In genomic region chrX:69085151-69085550, GRCh38 we compare ENCODE assay signal across 29 cellular contexts.
"Had no signal": no experiment of that assay in that cellular context is flagged by ENCODE, and none has a peak within 500 bp of the region (broad histone marks: within the 10 kb centered on the region; RNA-seq: fewer than 3 reads in every experiment).

No MANE protein-coding gene starts in this region.

- DNase-seq: activated B cell treated with CpG ODN at 0.5 μM for 24 hours; activated CD4-positive, alpha-beta T cell treated with anti-CD3 and anti-CD28 coated beads for 48 hours; activated CD4-positive, alpha-beta T cell treated with anti-CD3 and anti-CD28 coated beads, Interleukin-2, amount 50 U/mL, for 1 hour; activated CD4-positive, alpha-beta T cell treated with anti-CD3 and anti-CD28 coated beads, Interleukin-2, amount 50 U/mL, for 48 hours; activated CD8-positive, alpha-beta memory T cell treated with anti-CD3 and anti-CD28 coated beads for 24 hours; activated CD8-positive, alpha-beta T cell treated with anti-CD3 and anti-CD28 coated beads for 36 hours; activated gamma-delta T cell; activated naive CD4-positive, alpha-beta T cell; activated naive CD4-positive, alpha-beta T cell treated with anti-CD3 and anti-CD28 coated beads, Interleukin-2, amount 10 ng/mL, durations not matched to agents 7 days and 5 days; activated naive CD8-positive, alpha-beta T cell treated with anti-CD3 and anti-CD28 coated beads, Interleukin-2, amount 10 ng/mL, durations not matched to agents 7 days and 5 days; activated T-cell treated with anti-CD3 and anti-CD28 coated beads, Interleukin-2, amount 50 U/mL, for 1 hour; activated T-cell treated with anti-CD3 and anti-CD28 coated beads, Interleukin-2, amount 50 U/mL, for 48 hours; amniotic stem cell; anterior cingulate cortex; brain microvascular endothelial cell; dorsolateral prefrontal cortex; effector memory CD4-positive, alpha-beta T cell; endodermal cell; foreskin fibroblast; gastrocnemius medialis; glutamatergic neuron; heart left ventricle; T-helper 17 cell; T1000 had no signal

- H3K4me3 ChIP-seq: coronary artery, dorsolateral prefrontal cortex, gastrocnemius medialis, heart left ventricle had no signal

- ATAC-seq: activated CD4-positive, CD25-positive, alpha-beta regulatory T cell treated with anti-CD3 and anti-CD28 coated beads, Interleukin-2, amount 50 U/mL, for 24 hours; activated CD8-positive, alpha-beta T cell treated with anti-CD3 and anti-CD28 coated beads for 36 hours; activated naive CD4-positive, alpha-beta T cell treated with anti-CD3 and anti-CD28 coated beads, Interleukin-2, amount 50 U/mL, for 72 hours; esophagus mucosa; gastrocnemius medialis; heart left ventricle; T-helper 17 cell had no signal

- H3K27ac ChIP-seq: brain microvascular endothelial cell, coronary artery, dorsolateral prefrontal cortex, gastrocnemius medialis, heart left ventricle, WERI-Rb-1 had no signal

- H3K9me3 ChIP-seq: gastrocnemius medialis, heart left ventricle had no signal

- H3K4me1 ChIP-seq: gastrocnemius medialis, heart left ventricle had no signal

- H3K36me3 ChIP-seq: brain microvascular endothelial cell, gastrocnemius medialis, heart left ventricle, WERI-Rb-1 had no signal

- H3K27me3 ChIP-seq: brain microvascular endothelial cell, gastrocnemius medialis, heart left ventricle had no signal
